In the genomic region with DNA sequence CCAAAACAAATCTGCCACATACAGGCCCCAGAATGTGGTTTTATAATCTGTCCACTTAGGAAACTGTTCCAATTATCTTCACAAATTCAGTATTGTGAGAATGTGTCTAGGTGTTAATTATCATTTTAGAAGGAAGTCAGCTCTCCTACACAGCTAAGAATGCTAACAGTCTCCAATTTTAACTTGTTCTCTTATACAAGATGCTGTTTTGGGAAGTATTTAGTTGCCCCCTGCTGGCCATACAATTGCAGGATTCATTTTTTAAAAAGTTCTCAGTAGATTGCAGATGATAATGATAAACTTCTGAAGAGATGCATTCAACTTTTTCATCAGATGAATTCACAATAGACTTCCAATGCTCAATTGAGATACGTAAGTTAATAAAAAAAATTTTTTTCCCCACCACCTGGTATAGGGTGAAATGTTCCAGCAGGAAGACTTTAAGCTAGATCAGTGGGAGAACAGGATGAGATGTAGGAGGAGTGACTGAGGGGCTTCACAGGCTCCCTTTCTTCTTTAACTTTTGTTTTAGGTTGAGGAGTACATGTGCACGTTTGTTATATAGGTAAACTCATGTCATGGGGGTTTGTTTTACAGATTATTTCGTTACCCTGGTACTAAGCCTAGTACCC, we compare ENCODE assay signal across 8 cellular contexts. TPM values are rescaled to one million over a fixed set of nuclear protein-coding genes. Genes with fewer than 3 reads are reported as not detected.
DNase-seq lines count a peak whose midpoint lies in the region; ATAC-seq and TF ChIP-seq lines count a peak whose summit lies in the region.

No MANE protein-coding gene starts in this region.

- H3K9me3 ChIP-seq in lung (ENCODE audit: control insufficient read depth in 2 of 2, insufficient read depth in 1 of 2, low read length in 1 of 2): no peaks in the 10 kb centered on the region

- no peaks in the 10 kb centered on the region for H3K27me3 ChIP-seq in lung (ENCODE audit: control insufficient read depth, insufficient read depth)

- H3K4me1 ChIP-seq in lung (ENCODE audit: control insufficient read depth in 2 of 2, insufficient read depth in 2 of 2, low read length in 2 of 2): no peaks in the 10 kb centered on the region

- intact Hi-C loops in posterior vena cava (cut with DNase I): no loop called here

- ATAC-seq in HG03442 (IDR thresholded peaks at IDR 0.05; ENCODE audit: unreplicated experiment): peak; percentile 52
- no peak for ATAC-seq in lung (ENCODE audit: insufficient read depth, low FRiP score)

- no peaks in the 10 kb centered on the region for H3K36me3 Mint-ChIP-seq in type B pancreatic cell

- no peak overlapping the region for H3K4me3 Mint-ChIP-seq in type B pancreatic cell

- TF ChIP-seq CTCF in GM10266 (IDR thresholded peaks at IDR 0.05; ENCODE audit: control insufficient read depth, insufficient read depth, low read depth, missing control alignments): peak; percentile 63
- TF ChIP-seq CTCF in lung (IDR thresholded peaks at IDR 0.05; ENCODE audit: control extremely low read depth, extremely low read depth): peak; percentile 42
- TF ChIP-seq CTCF in type B pancreatic cell (conservative IDR thresholded peaks at IDR 0.05): peak; percentile 80

- H3K9me3 Mint-ChIP-seq in type B pancreatic cell: no peaks in the 10 kb centered on the region

- no peak overlapping the region for H3K4me3 ChIP-seq in lung

- DNase-seq in AG08396 (ENCODE audit: low spot score) (peak; percentile 15), GM10266 (ENCODE audit: extremely low spot score) (peak; percentile 21), RPMI7951 (ENCODE audit: low read depth) (peak; percentile 49), lung (ENCODE audit: low spot score) (no peak), type B pancreatic cell (ENCODE audit: extremely low spot score, unreplicated experiment) (no peak), posterior vena cava (ENCODE audit: low spot score) (no peak)
- peak; percentile 53 for DNase-seq in central memory CD4-positive, alpha-beta T cell

- H3K27ac Mint-ChIP-seq in type B pancreatic cell: no peak overlapping the region

- H3K4me1 Mint-ChIP-seq in type B pancreatic cell (ENCODE audit: unreplicated experiment): no peaks in the 10 kb centered on the region

- 69 to 78% methylated on average over 3 of the region's 3 CpGs for WGBS in lung, 2 donors

- H3K27ac ChIP-seq in lung (ENCODE audit: low read depth in 1 of 2, low read length in 1 of 2): no peak overlapping the region

- no peaks in the 10 kb centered on the region for H3K36me3 ChIP-seq in lung (ENCODE audit: control insufficient read depth in 2 of 2, insufficient read depth in 2 of 2, low read length in 2 of 2)

- no peaks in the 10 kb centered on the region for H3K27me3 Mint-ChIP-seq in type B pancreatic cell

RNA-seq across cellular contexts. Expression of gene OSBPL8, which starts 27.3 kb away (rescaled TPM):
- total RNA-seq in RPMI7951 (2014; rRNA removed; shearing (Covaris generic)): 49.9 and 55.9 TPM in 2 replicates
- 100 to 1,000 TPM in 1 of 2 donors, 10 to 100 TPM in 1; 82.3 to 114 TPM for total RNA-seq in lung
- 10 to 100 TPM in 1 of 2 donors, 1 to 10 TPM in 1; 8.6 to 24.2 TPM for polyA plus RNA-seq in lung
- 56.1 and 57.6 TPM in 2 replicates for total RNA-seq in type B pancreatic cell (ENCODE audit: low replicate concordance)
- total RNA-seq in posterior vena cava: 10 to 100 TPM; 72.7 to 87.3 TPM

Comparison
In these comparisons a context has a peak if more than half of its experiments do, and no peak if none do; other contexts are left out.
1. DNase-seq: peak in AG08396 (single experiment), GM10266 (single experiment), RPMI7951 (single experiment) and central memory CD4-positive, alpha-beta T cell (single experiment); none in lung (single experiment), type B pancreatic cell (single experiment) and posterior vena cava (single experiment).
2. Peak in every context shown above with its lines, with median percentiles within 50 percentile points of each other: CTCF ChIP-seq.